In genomic region chr2:127674241-127675209, GRCh38 we compare ENCODE assay signal across 8 cellular contexts. TPM values are rescaled to one million over a fixed set of nuclear protein-coding genes. Genes with fewer than 3 reads are reported as not detected.
DNase-seq lines count a peak whose midpoint lies in the region; ATAC-seq lines count a peak whose summit lies in the region.

No MANE protein-coding gene starts in this region.

- H2BK12ac ChIP-seq in trophoblast cell (ENCODE audit: low read length), result no peak overlapping the region

- H3K79me1 ChIP-seq in trophoblast cell (ENCODE audit: low read length), result peaks cover 5% of the 10 kb centered on the region

- peak overlapping the region; percentile 80 for H3K4me2 ChIP-seq in trophoblast cell (ENCODE audit: low read length)

- H2AK5ac ChIP-seq in trophoblast cell (ENCODE audit: low read length), result no peak overlapping the region

- no peaks in the 10 kb centered on the region for H3K9me3 Mint-ChIP-seq in activated T-helper 2 cell treated with anti-CD3 and anti-CD28 coated beads, Interferon-gamma antibody, Interleukin-2, Interleukin-4, amounts not matched to agents 10 μg/mL and 5 μg/mL and 100 μg/mL, durations not matched to agents 14 hours and 24 hours and 36 hours

- no peak overlapping the region for H3K27ac ChIP-seq in trophoblast cell (ENCODE audit: low read depth, low read length)

- peak; percentile 22 for DNase-seq in activated gamma-delta T cell (lab: John Stamatoyannopoulos, UW)
- no peak for DNase-seq in activated gamma-delta T cell treated with Interleukin-2 at 50 U/mL for 16 hours
- no peak for DNase-seq in activated T-helper 2 cell treated with anti-CD3 and anti-CD28 coated beads, Interferon-gamma antibody, Interleukin-2, Interleukin-4, amounts not matched to agents 10 μg/mL and 5 μg/mL and 100 μg/mL, durations not matched to agents 14 hours and 24 hours and 36 hours (ENCODE audit: low spot score)
- DNase-seq in cardiac septum (ENCODE audit: low spot score), result peak; percentile 71
- peak in 1 of 2 donors; percentile 41 for DNase-seq in trophoblast cell
- DNase-seq in NCI-H128 (lab: John Stamatoyannopoulos, UW; ENCODE audit: unreplicated experiment), result no peak
- DNase-seq in effector CD4-positive, alpha-beta T cell, result no peak

- peak overlapping the region; percentile 56 for H2BK120ac ChIP-seq in trophoblast cell (ENCODE audit: insufficient read depth, low read length, poor library complexity)

- peak overlapping the region; percentile 73 for H3K4me3 Mint-ChIP-seq in activated T-helper 2 cell treated with anti-CD3 and anti-CD28 coated beads, Interferon-gamma antibody, Interleukin-2, Interleukin-4, amounts not matched to agents 10 μg/mL and 5 μg/mL and 100 μg/mL, durations not matched to agents 14 hours and 24 hours and 36 hours (ENCODE audit: low read depth)

- no peak overlapping the region for H3K27ac Mint-ChIP-seq in activated T-helper 2 cell treated with anti-CD3 and anti-CD28 coated beads, Interferon-gamma antibody, Interleukin-2, Interleukin-4, amounts not matched to agents 10 μg/mL and 5 μg/mL and 100 μg/mL, durations not matched to agents 14 hours and 24 hours and 36 hours

- H3K4me1 ChIP-seq in trophoblast cell (ENCODE audit: control insufficient read depth in 1 of 2, insufficient read depth in 2 of 2, low read length in 2 of 2), result peaks cover 6 to 8% of the 10 kb centered on the region in 2 experiments

- WGBS in trophoblast cell (ENCODE audit: extremely low coverage, insufficient coverage, insufficient read length), result no CpG with 5 or more reads among the region's 72 CpGs

- H3K14ac ChIP-seq in trophoblast cell (ENCODE audit: low read length), result peak overlapping the region; percentile 25

- H3K36me3 Mint-ChIP-seq in activated T-helper 2 cell treated with anti-CD3 and anti-CD28 coated beads, Interferon-gamma antibody, Interleukin-2, Interleukin-4, amounts not matched to agents 10 μg/mL and 5 μg/mL and 100 μg/mL, durations not matched to agents 14 hours and 24 hours and 36 hours (ENCODE audit: low read depth), result no peaks in the 10 kb centered on the region

- H3K4ac ChIP-seq in trophoblast cell (ENCODE audit: low read depth, low read length), result no peak overlapping the region

- peak overlapping the region; percentile 68 for H3K9ac ChIP-seq in trophoblast cell (ENCODE audit: low read length)

- H4K12ac ChIP-seq in trophoblast cell (ENCODE audit: low read depth, low read length), result peak overlapping the region; percentile 54

- no peak for ATAC-seq in HG03175 (IDR thresholded peaks at IDR 0.05; ENCODE audit: unreplicated experiment)

- H4K91ac ChIP-seq in trophoblast cell (ENCODE audit: low read depth, low read length), result peak overlapping the region; percentile 46

- peaks cover 3% of the 10 kb centered on the region for H3K4me1 Mint-ChIP-seq in activated T-helper 2 cell treated with anti-CD3 and anti-CD28 coated beads, Interferon-gamma antibody, Interleukin-2, Interleukin-4, amounts not matched to agents 10 μg/mL and 5 μg/mL and 100 μg/mL, durations not matched to agents 14 hours and 24 hours and 36 hours (ENCODE audit: low read depth)

- intact Hi-C loops in activated T-helper 2 cell treated with anti-CD3 and anti-CD28 coated beads, Interferon-gamma antibody, Interleukin-2, Interleukin-4, amounts not matched to agents 10 μg/mL and 5 μg/mL and 100 μg/mL, durations not matched to agents 14 hours and 24 hours and 36 hours (cut with micrococcal nuclease), result no loop called here
- intact Hi-C loops in cardiac septum (cut with DNase I), result loop anchor here (10.0 kb wide), 1 partner anchor 270 kb away; no protein-coding TSS in a partner anchor

- H3K27me3 Mint-ChIP-seq in activated T-helper 2 cell treated with anti-CD3 and anti-CD28 coated beads, Interferon-gamma antibody, Interleukin-2, Interleukin-4, amounts not matched to agents 10 μg/mL and 5 μg/mL and 100 μg/mL, durations not matched to agents 14 hours and 24 hours and 36 hours (ENCODE audit: low read depth), result peaks cover 70% of the 10 kb centered on the region

- no peak overlapping the region for H3K23ac ChIP-seq in trophoblast cell (ENCODE audit: low read length)

- H3K4me3 ChIP-seq in trophoblast cell (ENCODE audit: low read depth, low read length), result peak overlapping the region; percentile 83

- peak overlapping the region; percentile 43 for H2AFZ ChIP-seq in trophoblast cell (ENCODE audit: insufficient read depth, low read length, poor library complexity)

- H3K79me2 ChIP-seq in trophoblast cell (ENCODE audit: control insufficient read depth, insufficient read depth, low read length, poor library complexity), result peaks cover 3% of the 10 kb centered on the region

- H2BK5ac ChIP-seq in trophoblast cell (ENCODE audit: low read depth, low read length, poor library complexity), result no peak overlapping the region

- no peaks in the 10 kb centered on the region for H3K36me3 ChIP-seq in trophoblast cell (ENCODE audit: control insufficient read depth in 1 of 2, insufficient read depth in 2 of 2, low read length in 2 of 2)

- H3K9me3 ChIP-seq in trophoblast cell (ENCODE audit: insufficient read depth, low read depth, low read length), result peaks cover 5% of the 10 kb centered on the region

- no peak overlapping the region for H4K8ac ChIP-seq in trophoblast cell (ENCODE audit: low read depth, low read length)

- peaks cover 4% of the 10 kb centered on the region for H3K27me3 ChIP-seq in trophoblast cell (ENCODE audit: insufficient read depth, low read length)

- H3K18ac ChIP-seq in trophoblast cell (ENCODE audit: low read length), result peak overlapping the region; percentile 7

RNA-seq across cellular contexts. Expression of gene LIMS2, which starts 0.8 kb away (rescaled TPM):
- 8.2 and 8.8 TPM in 2 replicates for total RNA-seq in activated T-helper 2 cell treated with anti-CD3 and anti-CD28 coated beads, Interferon-gamma antibody, Interleukin-2, Interleukin-4, amounts not matched to agents 10 μg/mL and 5 μg/mL and 100 μg/mL, durations not matched to agents 14 hours and 24 hours and 36 hours
- 207 TPM for total RNA-seq in cardiac septum
- 14.6 and 16.2 TPM in 2 replicates for polyA plus RNA-seq in trophoblast cell (2013)

RNA-seq across cellular contexts. Expression of gene SFT2D3, which starts 26.8 kb away (rescaled TPM):
- 4.5 and 5.9 TPM in 2 replicates for total RNA-seq in activated T-helper 2 cell treated with anti-CD3 and anti-CD28 coated beads, Interferon-gamma antibody, Interleukin-2, Interleukin-4, amounts not matched to agents 10 μg/mL and 5 μg/mL and 100 μg/mL, durations not matched to agents 14 hours and 24 hours and 36 hours
- total RNA-seq in cardiac septum, result 3.1 TPM
- 5.4 and 6.1 TPM in 2 replicates for polyA plus RNA-seq in trophoblast cell (2013)

RNA-seq across cellular contexts. Expression of gene GPR17, which starts 28.6 kb away (rescaled TPM):
- not detected in 2 replicates for total RNA-seq in activated T-helper 2 cell treated with anti-CD3 and anti-CD28 coated beads, Interferon-gamma antibody, Interleukin-2, Interleukin-4, amounts not matched to agents 10 μg/mL and 5 μg/mL and 100 μg/mL, durations not matched to agents 14 hours and 24 hours and 36 hours
- total RNA-seq in cardiac septum, result 0.19 TPM
- 0.25 and 0.33 TPM in 2 replicates for polyA plus RNA-seq in trophoblast cell (2013)

Comparison
In these comparisons a context has a peak if more than half of its experiments do, and no peak if none do; other contexts are left out.
1. DNase-seq: peak in activated gamma-delta T cell (single experiment) and cardiac septum (single experiment); none in activated gamma-delta T cell treated with Interleukin-2 at 50 U/mL for 16 hours (single experiment), activated T-helper 2 cell treated with anti-CD3 and anti-CD28 coated beads, Interferon-gamma antibody, Interleukin-2, Interleukin-4, amounts not matched to agents 10 μg/mL and 5 μg/mL and 100 μg/mL, durations not matched to agents 14 hours and 24 hours and 36 hours (single experiment), NCI-H128 (single experiment) and effector CD4-positive, alpha-beta T cell (single experiment).
2. RNA of gene LIMS2, which starts 0.8 kb away (total RNA-seq): 207 TPM in cardiac septum (single experiment); 8.2 to 8.8 TPM in activated T-helper 2 cell treated with anti-CD3 and anti-CD28 coated beads, Interferon-gamma antibody, Interleukin-2, Interleukin-4, amounts not matched to agents 10 μg/mL and 5 μg/mL and 100 μg/mL, durations not matched to agents 14 hours and 24 hours and 36 hours; every median in the first group is over 10 times any median in the second.